In genomic region chr1:29525941-29526340, GRCh38 we compare ENCODE assay signal across 23 cellular contexts.
DNase-seq lines count a peak whose midpoint lies in the region; ATAC-seq, FAIRE-seq and TF ChIP-seq lines count a peak whose summit lies in the region.
"Had no signal": no experiment of that assay in that cellular context is flagged by ENCODE, and none has a peak within 500 bp of the region (broad histone marks: within the 10 kb centered on the region; RNA-seq: fewer than 3 reads in every experiment).

No MANE protein-coding gene starts in this region.

- H4K20me1 ChIP-seq in H1 (replicated peaks in 1 of 2; ENCODE audit: control insufficient read depth in 1 of 2, insufficient read depth in 2 of 2, low read length in 2 of 2): no peaks in the 10 kb centered on the region

- H2BK120ac ChIP-seq in H1 (replicated peaks; ENCODE audit: low read depth, low read length) (no peak overlapping the region), neuronal stem cell (ENCODE audit: low read depth, low read length) (no peak overlapping the region)

- no peaks in the 10 kb centered on the region for H3K23me2 ChIP-seq in H1 (ENCODE audit: low read depth, low read length)

- H2BK20ac ChIP-seq in H1 (ENCODE audit: low read length): 0 out of 2 replicates have a peak overlapping the region, but pooled peaks have one; percentile 34

- H2BK5ac ChIP-seq in H1 (ENCODE audit: low read depth, low read length) (no peak overlapping the region), neuronal stem cell (ENCODE audit: low read length) (no peak overlapping the region)

- no peaks in the 10 kb centered on the region for H3K36me3 Mint-ChIP-seq in chondrocyte (ENCODE audit: low read depth)
- H3K36me3 Mint-ChIP-seq: CD8-positive, alpha-beta memory T cell had no signal

- TF ChIP-seq CTCF in chondrocyte (IDR thresholded peaks at IDR 0.05): no peak
- no peak for TF ChIP-seq CTCF in H1 (IDR thresholded peaks at IDR 0.05; ENCODE audit: control extremely low read depth in 1 of 3, insufficient read depth in 1 of 3, low read depth in 1 of 3, low read length in 3 of 3)
- no peak for TF ChIP-seq CTCF in suprapubic skin (IDR thresholded peaks at IDR 0.05)

- no peak overlapping the region for H2BK12ac ChIP-seq in H1 (ENCODE audit: low read depth, low read length)
- no peak overlapping the region for H2BK12ac ChIP-seq in neuronal stem cell (ENCODE audit: low read length)

- DNase-seq in chondrocyte (ENCODE audit: low spot score): peak; percentile 49
- DNase-seq in H1 (ENCODE audit: low read depth in 1 of 2, low spot score in 2 of 2): no peak
- DNase-seq in neuronal stem cell (ENCODE audit: low spot score): no peak
- DNase-seq in suprapubic skin (ENCODE audit: low spot score in 2 of 2): peak; percentile 10 to 55
- no peak for DNase-seq in HuH-7 (ENCODE audit: low spot score)
- DNase-seq: C1 segment of cervical spinal cord, DMS 273 treated with DMSO at 0.1 percent for 48 hours, DMS79, GF-D8, Karpas-422, NCI-H1092 treated with DMSO at 0.1 percent for 48 hours, NCI-H1436 treated with DMSO at 0.1 percent for 48 hours, NCI-H1930, NCI-H2107, NCI-H446 treated with DMSO at 0.1 percent for 48 hours, NCI-H526 treated with DMSO at 0.1 percent for 48 hours, SHP77 treated with DMSO at 0.1 percent for 48 hours had no signal

- H2BK15ac ChIP-seq in H1 (ENCODE audit: low read length) (no peak overlapping the region), neuronal stem cell (ENCODE audit: low read length) (no peak overlapping the region)

- H3K18ac ChIP-seq in H1 (ENCODE audit: extremely low read depth, low read length) (no peak overlapping the region), neuronal stem cell (ENCODE audit: low read length) (peak overlapping the region; percentile 55)

- FAIRE-seq in H1 (lab: Jason Lieb, UNC): no peak
- FAIRE-seq: GM12891 had no signal

- no peak overlapping the region for H3K4me3 Mint-ChIP-seq in chondrocyte (ENCODE audit: unreplicated experiment)
- H3K4me3 Mint-ChIP-seq: CD8-positive, alpha-beta memory T cell had no signal

- peaks cover 17% of the 10 kb centered on the region for H3K27me3 Mint-ChIP-seq in chondrocyte (ENCODE audit: low read depth)

- H2AK5ac ChIP-seq in H1 (ENCODE audit: low read depth, low read length) (no peak overlapping the region), neuronal stem cell (ENCODE audit: low read depth, low read length) (no peak overlapping the region)

- no peaks in the 10 kb centered on the region for H3K4me1 Mint-ChIP-seq in chondrocyte (ENCODE audit: low read depth)
- H3K4me1 Mint-ChIP-seq: CD8-positive, alpha-beta memory T cell had no signal

- TF ChIP-seq POLR2A in H1 (IDR thresholded peaks at IDR 0.05; ENCODE audit: control extremely low read depth in 1 of 2, low read depth in 2 of 2, low read length in 2 of 2) (no peak), suprapubic skin (IDR thresholded peaks at IDR 0.05) (no peak)

- H3K9me3 ChIP-seq in H1 (ENCODE audit: insufficient read depth in 2 of 2, low read depth in 1 of 2, low read length in 1 of 2) (peaks cover 0 to 10% of the 10 kb centered on the region in 2 experiments; a peak in 1 of 4 replicates), neuronal stem cell (replicated peaks in 1 of 2; ENCODE audit: control insufficient read depth in 2 of 2, insufficient read depth in 1 of 2, low read depth in 1 of 2, low read length in 2 of 2) (no peaks in the 10 kb centered on the region), suprapubic skin (peaks cover 11% of the 10 kb centered on the region)

- no peaks in the 10 kb centered on the region for H3K79me2 ChIP-seq in H1 (ENCODE audit: control insufficient read depth in 1 of 2, insufficient read depth in 2 of 2, low read length in 2 of 2)

- CTCF ChIA-PET in H1 (lab: Charles Lee; ENCODE audit: partially characterized antibody): interaction anchor here (1.4 kb wide), 1 partner anchor 177 kb away, joined by 3 read pairs; no protein-coding TSS in a partner anchor

- no peak overlapping the region for H4K8ac ChIP-seq in H1 (ENCODE audit: extremely low read depth, insufficient read depth, low read length)
- H4K8ac ChIP-seq in neuronal stem cell (ENCODE audit: low read depth, low read length): no peak overlapping the region

- H3K4me3 ChIP-seq in H1 (ENCODE audit: extremely low read depth in 1 of 4, insufficient read depth in 2 of 4, low read depth in 3 of 4, low read length in 4 of 4): no peak overlapping the region
- no peak overlapping the region for H3K4me3 ChIP-seq in neuronal stem cell (ENCODE audit: low read length in 2 of 2)
- H3K4me3 ChIP-seq in suprapubic skin: no peak overlapping the region

- H3K23ac ChIP-seq in H1 (ENCODE audit: insufficient read length) (no peak overlapping the region), neuronal stem cell (ENCODE audit: low read depth, low read length, poor library complexity) (no peak overlapping the region)

- peaks cover 18% of the 10 kb centered on the region for H3K9me3 Mint-ChIP-seq in chondrocyte (ENCODE audit: low read depth)

- H4K91ac ChIP-seq in H1 (replicated peaks; ENCODE audit: insufficient read length, low read length) (no peak overlapping the region), neuronal stem cell (ENCODE audit: low read depth, low read length, poor library complexity) (no peak overlapping the region)

- no peak overlapping the region for H3K56ac ChIP-seq in H1 (replicated peaks; ENCODE audit: insufficient read length, low read depth, low read length)

- H3K36me3 ChIP-seq in H1 (ENCODE audit: control insufficient read depth in 2 of 4, insufficient read depth in 4 of 4, low read length in 3 of 4): no peaks in the 10 kb centered on the region
- no peaks in the 10 kb centered on the region for H3K36me3 ChIP-seq in neuronal stem cell (replicated peaks in 1 of 2; ENCODE audit: control insufficient read depth in 2 of 2, insufficient read depth in 2 of 2, low read length in 2 of 2)
- no peaks in the 10 kb centered on the region for H3K36me3 ChIP-seq in suprapubic skin

- H3K9ac ChIP-seq in H1 (replicated peaks in 1 of 4; ENCODE audit: extremely low read depth in 1 of 4, low read depth in 3 of 4, low read length in 3 of 4): no peak overlapping the region
- H3K9ac ChIP-seq in neuronal stem cell (ENCODE audit: low read depth, low read length, poor library complexity): no peak overlapping the region

- no peak for TF ChIP-seq RAD21 in H1 (IDR thresholded peaks at IDR 0.05 in 1 of 2, conservative IDR thresholded peaks at IDR 0.05 in 1 of 2; ENCODE audit: low read depth in 2 of 2, low read length in 2 of 2)

- H3K27ac Mint-ChIP-seq in chondrocyte (ENCODE audit: unreplicated experiment): no peak overlapping the region
- H3K27ac Mint-ChIP-seq: CD8-positive, alpha-beta memory T cell had no signal

- H3K79me1 ChIP-seq in H1 (ENCODE audit: low read depth, low read length) (no peaks in the 10 kb centered on the region), neuronal stem cell (ENCODE audit: low read depth, low read length) (no peaks in the 10 kb centered on the region)

- WGBS in H1 (ENCODE audit: extremely low coverage in 1 of 2, insufficient coverage in 1 of 2, insufficient read length in 1 of 2, insufficient replicate concordance in 2 of 2, low coverage in 1 of 2, low lambda C conversion rate in 2 of 2, missing lambda C conversion rate in 1 of 2), 2 experiments: 94% methylated on average over 7 of the region's 7 CpGs; no CpG with 5 or more reads in 1 of the 2 experiments
- no CpG with 5 or more reads among the region's 7 CpGs for WGBS in neuronal stem cell (ENCODE audit: extremely low coverage in 2 of 2, insufficient read length in 2 of 2, insufficient replicate concordance in 1 of 2), 2 donors
- WGBS in suprapubic skin: 93% methylated on average over 7 of the region's 7 CpGs

- TF ChIP-seq EP300 in H1 (IDR thresholded peaks at IDR 0.05; ENCODE audit: borderline replicate concordance in 1 of 2, low read depth in 2 of 2, low read length in 2 of 2) (no peak), suprapubic skin (IDR thresholded peaks at IDR 0.05) (no peak)

- H3K27me3 ChIP-seq in H1 (replicated peaks in 1 of 4; ENCODE audit: control insufficient read depth in 3 of 4, extremely low read depth in 1 of 4, insufficient read depth in 3 of 4, low read length in 3 of 4): no peaks in the 10 kb centered on the region
- H3K27me3 ChIP-seq in neuronal stem cell (ENCODE audit: control insufficient read depth in 3 of 3, insufficient read depth in 3 of 3, low read depth in 1 of 3, low read length in 3 of 3): no peaks in the 10 kb centered on the region
- H3K27me3 ChIP-seq in suprapubic skin: peaks cover 29% of the 10 kb centered on the region

- H3K14ac ChIP-seq in H1 (ENCODE audit: insufficient read length) (no peak overlapping the region), neuronal stem cell (ENCODE audit: low read length) (no peak overlapping the region)

- H3K27ac ChIP-seq in H1 (ENCODE audit: low read depth, low read length) (no peak overlapping the region), neuronal stem cell (replicated peaks; ENCODE audit: low read length) (no peak overlapping the region), suprapubic skin (no peak overlapping the region)
- H3K27ac ChIP-seq: HL-60 had no signal

- H3K4ac ChIP-seq in H1 (replicated peaks; ENCODE audit: insufficient read length, low read depth, low read length) (no peak overlapping the region), neuronal stem cell (ENCODE audit: low read length) (no peak overlapping the region)

- POLR2A ChIA-PET in H1 (lab: Charles Lee; ENCODE audit: partially characterized antibody): no interaction called here

- H2AFZ ChIP-seq in H1 (ENCODE audit: low read length) (no peak overlapping the region), neuronal stem cell (ENCODE audit: low read length) (no peak overlapping the region)

- no peak for ATAC-seq in SK-N-SH treated with all-trans-retinoic acid at 6 μM for 48 hours
- ATAC-seq in GM19467 (IDR thresholded peaks at IDR 0.05; ENCODE audit: unreplicated experiment): no peak
- ATAC-seq: Panc1 had no signal

- H3K4me2 ChIP-seq in H1 (ENCODE audit: insufficient read depth in 1 of 2, low read depth in 2 of 2, low read length in 2 of 2): no peak overlapping the region
- no peak overlapping the region for H3K4me2 ChIP-seq in neuronal stem cell (ENCODE audit: insufficient read depth, low read length, poor library complexity, severe bottlenecking)

- no peak overlapping the region for H4K5ac ChIP-seq in H1 (ENCODE audit: insufficient read length, low read depth, low read length)

- H3K4me1 ChIP-seq in H1 (replicated peaks in 1 of 4; ENCODE audit: control insufficient read depth in 3 of 4, insufficient read depth in 4 of 4, low read length in 3 of 4): peaks cover 0 to 7% (median 2%) of the 10 kb centered on the region in 4 experiments; a peak in 2 of 7 replicates
- peaks cover 0 to 26% of the 10 kb centered on the region in 2 donors for H3K4me1 ChIP-seq in neuronal stem cell (ENCODE audit: control insufficient read depth in 2 of 2, insufficient read depth in 1 of 2, low read depth in 1 of 2, low read length in 2 of 2)
- no peaks in the 10 kb centered on the region for H3K4me1 ChIP-seq in suprapubic skin

TF ChIP-seq in H1, 55 proteins besides CTCF, POLR2A, EP300 and RAD21 (continues in another document):
- no peak for TF ChIP-seq POLR2AphosphoS5 (IDR thresholded peaks at IDR 0.05; ENCODE audit: low read depth, low read length)

TF ChIP-seq in SK-N-SH treated with all-trans-retinoic acid at 6 μM for 48 hours, 23 proteins besides CTCF, POLR2A, EP300 and RAD21 (continues in another document):
- TF ChIP-seq OSR1 (CRISPR knock-in tag; IDR thresholded peaks at IDR 0.05): no peak
- no peak for TF ChIP-seq ZNF8 (CRISPR knock-in tag; IDR thresholded peaks at IDR 0.05)
- TF ChIP-seq ESRRG (CRISPR knock-in tag; IDR thresholded peaks at IDR 0.05): no peak

Comparison
In these comparisons a context has a peak if more than half of its experiments do, and no peak if none do; other contexts are left out.
1. DNase-seq: peak in chondrocyte (single experiment) and suprapubic skin (2 of 2); none in H1 (0 of 2), neuronal stem cell (single experiment) and HuH-7 (single experiment).